In genomic region chr5:172834570-172835245, GRCh38 we compare ENCODE assay signal across 8 cellular contexts. TPM values are rescaled to one million over a fixed set of nuclear protein-coding genes. Genes with fewer than 3 reads are reported as not detected.
DNase-seq lines count a peak whose midpoint lies in the region; ATAC-seq, FAIRE-seq and TF ChIP-seq lines count a peak whose summit lies in the region.

No MANE protein-coding gene starts in this region.

- peak overlapping the region; percentile 63 for H2AFZ ChIP-seq in endothelial cell of umbilical vein (ENCODE audit: low read depth, low read length)

- no peaks in the 10 kb centered on the region for H3K9me1 ChIP-seq in endothelial cell of umbilical vein (replicated peaks; ENCODE audit: control insufficient read depth, extremely low read depth, insufficient read depth, low read length)

- H3K4me1 Mint-ChIP-seq in T-helper 1 cell treated with Interleukin-12 subunit alpha and Interleukin-12 subunit beta and Interleukin-4 antibody, amounts not matched to agents 30 μg/mL and 1 μg/mL, for 36 hours (ENCODE audit: low read depth), result peaks cover 31% of the 10 kb centered on the region

- H3K79me2 ChIP-seq in endothelial cell of umbilical vein (ENCODE audit: control insufficient read depth, insufficient read depth, low read length), result peaks cover 46% of the 10 kb centered on the region

- peak overlapping the region; percentile 85 for H3K4me2 ChIP-seq in endothelial cell of umbilical vein (ENCODE audit: insufficient read depth, low read length)

- CTCF ChIA-PET in endothelial cell of umbilical vein (lab: Charles Lee), result interaction anchor here (0.8 to 1.6 kb wide), 8 partner anchors 13 to 120 kb away, joined by 3 to 6 read pairs (median 5); partner anchors contain the start of gene DUSP1

- no peak for TF ChIP-seq CTCF in endothelial cell of umbilical vein (IDR thresholded peaks at IDR 0.05; ENCODE audit: extremely low read depth in 1 of 2, insufficient read depth in 1 of 2, low read depth in 1 of 2, low read length in 2 of 2)
- TF ChIP-seq CTCF in mucosa of descending colon (IDR thresholded peaks at IDR 0.05), result no peak

- H3K27ac Mint-ChIP-seq in T-helper 1 cell treated with Interleukin-12 subunit alpha and Interleukin-12 subunit beta and Interleukin-4 antibody, amounts not matched to agents 30 μg/mL and 1 μg/mL, for 36 hours, result peak overlapping the region; percentile 75

- peak overlapping the region; percentile 52 for H3K27ac ChIP-seq in endothelial cell of umbilical vein (ENCODE audit: insufficient read depth, low read depth, low read length)

- peak overlapping the region; percentile 77 for H3K4me3 Mint-ChIP-seq in T-helper 1 cell treated with Interleukin-12 subunit alpha and Interleukin-12 subunit beta and Interleukin-4 antibody, amounts not matched to agents 30 μg/mL and 1 μg/mL, for 36 hours

- peak overlapping the region; percentile 73 for H3K9ac ChIP-seq in endothelial cell of umbilical vein (replicated peaks; ENCODE audit: extremely low read depth, insufficient read depth, low read length)

- no peaks in the 10 kb centered on the region for H4K20me1 ChIP-seq in endothelial cell of umbilical vein (replicated peaks; ENCODE audit: control insufficient read depth, extremely low read depth, insufficient read depth, low read length)

- H3K27me3 Mint-ChIP-seq in T-helper 1 cell treated with Interleukin-12 subunit alpha and Interleukin-12 subunit beta and Interleukin-4 antibody, amounts not matched to agents 30 μg/mL and 1 μg/mL, for 36 hours (ENCODE audit: low read depth), result no peaks in the 10 kb centered on the region

- intact Hi-C loops in endothelial cell of umbilical vein (cut with micrococcal nuclease), result loop anchor here (1.0 to 2.0 kb wide), 7 partner anchors 12 to 118 kb away; no protein-coding TSS in a partner anchor
- intact Hi-C loops in mucosa of descending colon (cut with DNase I, micrococcal nuclease), result no loop called here

- H3K4me1 ChIP-seq in endothelial cell of umbilical vein (ENCODE audit: control insufficient read depth, extremely low read depth, insufficient read depth, low read length) (peaks cover 12% of the 10 kb centered on the region), mucosa of descending colon (ENCODE audit: low read depth) (peaks cover 28% of the 10 kb centered on the region)

- TF ChIP-seq POLR2A in endothelial cell of umbilical vein (IDR thresholded peaks at IDR 0.05; ENCODE audit: low read depth, low read length), result no peak

- POLR2A ChIA-PET in endothelial cell of umbilical vein (lab: Charles Lee), result no interaction called here

- peak; percentile 12 for ATAC-seq in mucosa of descending colon
- ATAC-seq in GM19324 (IDR thresholded peaks at IDR 0.05; ENCODE audit: low FRiP score, unreplicated experiment), result no peak
- ATAC-seq in GM21381 (IDR thresholded peaks at IDR 0.05; ENCODE audit: unreplicated experiment), result no peak
- no peak for ATAC-seq in HG03432 (IDR thresholded peaks at IDR 0.05; ENCODE audit: unreplicated experiment)

- H3K9me3 ChIP-seq in endothelial cell of umbilical vein (replicated peaks; ENCODE audit: control insufficient read depth, insufficient read depth, low read length), result no peaks in the 10 kb centered on the region
- no peaks in the 10 kb centered on the region for H3K9me3 ChIP-seq in mucosa of descending colon

- no TSS peak for BruUV-seq in endothelial cell of umbilical vein (replicated peaks; lab: Mats Ljungman, UMichigan)

- no peaks in the 10 kb centered on the region for H3K9me3 Mint-ChIP-seq in T-helper 1 cell treated with Interleukin-12 subunit alpha and Interleukin-12 subunit beta and Interleukin-4 antibody, amounts not matched to agents 30 μg/mL and 1 μg/mL, for 36 hours

- H3K4me3 ChIP-seq in endothelial cell of umbilical vein (replicated peaks in 1 of 3; ENCODE audit: insufficient read depth in 1 of 3, low read depth in 1 of 3, low read length in 3 of 3) (peak overlapping the region; percentile 80 to 96 (median 80)), mucosa of descending colon (peak overlapping the region; percentile 80)

- no peaks in the 10 kb centered on the region for H3K36me3 Mint-ChIP-seq in T-helper 1 cell treated with Interleukin-12 subunit alpha and Interleukin-12 subunit beta and Interleukin-4 antibody, amounts not matched to agents 30 μg/mL and 1 μg/mL, for 36 hours (ENCODE audit: low read depth)

- DNase-seq in T-helper 1 cell (no peak), SK-MEL-5 (ENCODE audit: low read depth, low spot score) (peak; percentile 44), endothelial cell of umbilical vein (ENCODE audit: low read depth, low spot score) (no peak), mucosa of descending colon (peak; percentile 44 to 65 (median 62))

- dilution Hi-C loops in endothelial cell of umbilical vein (cut with MboI; ENCODE audit: extremely low pct_ligation_motif_present, low sequenced_read_pairs), result no loop called here

- no peak for FAIRE-seq in endothelial cell of umbilical vein (lab: Jason Lieb, UNC)

- in situ Hi-C loops in SK-MEL-5 (cut with HindIII; ENCODE audit: low pct_unique_long_range_greater_than_20kb, low sequenced_read_pairs), result no loop called here

- no peaks in the 10 kb centered on the region for H3K36me3 ChIP-seq in endothelial cell of umbilical vein (ENCODE audit: control insufficient read depth in 2 of 2, extremely low read depth in 1 of 2, insufficient read depth in 2 of 2, low read length in 2 of 2)
- H3K36me3 ChIP-seq in mucosa of descending colon (ENCODE audit: low read depth), result no peaks in the 10 kb centered on the region

- no peaks in the 10 kb centered on the region for H3K27me3 ChIP-seq in endothelial cell of umbilical vein (ENCODE audit: control insufficient read depth in 2 of 2, insufficient read depth in 2 of 2, low read length in 2 of 2)

TF ChIP-seq in endothelial cell of umbilical vein, 7 proteins besides CTCF, POLR2A, EP300 and RAD21:
- TF ChIP-seq JUN (IDR thresholded peaks at IDR 0.05; ENCODE audit: borderline replicate concordance, insufficient read depth, insufficient read length, low read depth) (no peak), MAX (IDR thresholded peaks at IDR 0.05; ENCODE audit: insufficient read depth, insufficient read length) (no peak), EZH2 (IDR thresholded peaks at IDR 0.05; ENCODE audit: borderline replicate concordance, low read depth, low read length, severe bottlenecking) (no peak), FOS (IDR thresholded peaks at IDR 0.05; ENCODE audit: borderline replicate concordance, insufficient read depth, low read length) (no peak), GATA2 (IDR thresholded peaks at IDR 0.05; ENCODE audit: insufficient read depth, insufficient read length, low read depth, low read length) (no peak), POLR2AphosphoS5 (IDR thresholded peaks at IDR 0.05; ENCODE audit: insufficient read depth, low read depth, low read length) (no peak), MYC (IDR thresholded peaks at IDR 0.05; ENCODE audit: low read depth, low read length) (no peak)

RNA-seq across cellular contexts. Expression of gene ERGIC1, which starts 0.7 kb away (rescaled TPM):
- total RNA-seq in SK-MEL-5 (2014; rRNA removed; shearing (Covaris generic)), result 91.3 and 98.4 TPM in 2 replicates
- 118 and 146 TPM in 2 replicates for polyA plus RNA-seq in SK-MEL-5 (2015; cell fraction: cytosol; rRNA removed)
- polyA plus RNA-seq in SK-MEL-5 (2015; cell fraction: nucleus; rRNA removed), result 79.4 and 81.7 TPM in 2 replicates
- total RNA-seq in endothelial cell of umbilical vein (105 and 118 TPM in 2 replicates), mucosa of descending colon (100 to 1,000 TPM; 153 to 222 (median 199) TPM)
- 109 and 115 TPM in 2 replicates for polyA plus RNA-seq in endothelial cell of umbilical vein
- polyA plus RNA-seq in endothelial cell of umbilical vein (2011; cell fraction: cytosol; rRNA removed), result 84.9 and 98.4 TPM in 2 replicates
- polyA plus RNA-seq in endothelial cell of umbilical vein (2011; cell fraction: nucleus; rRNA removed), result 63.2 and 75.9 TPM in 2 replicates
- polyA plus RNA-seq in endothelial cell of umbilical vein (2012), result 101 and 105 TPM in 2 replicates
- 189 and 212 TPM in 2 replicates for polyA minus RNA-seq in endothelial cell of umbilical vein
- polyA minus RNA-seq in endothelial cell of umbilical vein (2011; cell fraction: cytosol; rRNA and poly(A)+ RNA removed), result 41.4 TPM
- polyA minus RNA-seq in endothelial cell of umbilical vein (2011; cell fraction: nucleus; rRNA and poly(A)+ RNA removed), result 62.9 and 76.6 TPM in 2 replicates

Comparison
In these comparisons a context has a peak if more than half of its experiments do, and no peak if none do; other contexts are left out.
1. DNase-seq: peak in SK-MEL-5 (single experiment) and mucosa of descending colon (3 of 3); none in T-helper 1 cell (0 of 5) and endothelial cell of umbilical vein (single experiment).